In genomic region chr22:50252081-50253045, GRCh38 we compare ENCODE assay signal across 2 cellular contexts.
A peak's percentile ranks its signal among the peaks of the same experiment; 100 is the strongest.
TF ChIP-seq lines count a peak whose summit lies in the region.

No MANE protein-coding gene starts in this region.

TF ChIP-seq in HEK293, 187 proteins besides CTCF, POLR2A, EP300 and RAD21 (continues in another document):
- TF ChIP-seq ZNF777 (tag by site-specific recombination; IDR thresholded peaks at IDR 0.05; ENCODE audit: borderline replicate concordance) (no peak), ZBTB8A (tag by site-specific recombination; IDR thresholded peaks at IDR 0.05) (0 out of 2 replicates have a peak, but pooled peaks have one; percentile 32), ZBTB20 (tag by site-specific recombination; IDR thresholded peaks at IDR 0.05) (peak; percentile 29; the same call in 1 of the 2 replicates), ZNF132 (tag by site-specific recombination; IDR thresholded peaks at IDR 0.05; ENCODE audit: borderline replicate concordance) (no peak), HIC1 (tag by site-specific recombination; IDR thresholded peaks at IDR 0.05) (peak; percentile 66), PRDM10 (tag by site-specific recombination; IDR thresholded peaks at IDR 0.05) (peak; percentile 99), ZNF600 (tag by site-specific recombination; IDR thresholded peaks at IDR 0.05) (peak; percentile 45; the same call in 1 of the 2 replicates), KLF8 (tag by site-specific recombination; IDR thresholded peaks at IDR 0.05) (peak; percentile 48; the same call in 1 of the 2 replicates), TCF7L2 (IDR thresholded peaks at IDR 0.05; ENCODE audit: borderline replicate concordance, low read depth, low read length) (no peak), BCL11B (tag by site-specific recombination; IDR thresholded peaks at IDR 0.05; ENCODE audit: low read depth) (no peak), ZEB2 (tag by site-specific recombination; IDR thresholded peaks at IDR 0.05) (peak; percentile 61), PATZ1 (tag by site-specific recombination; IDR thresholded peaks at IDR 0.05) (0 out of 2 replicates have a peak, but pooled peaks have one; percentile 15), ZNF155 (tag by site-specific recombination; IDR thresholded peaks at IDR 0.05) (no peak), SP2 (tag by site-specific recombination; IDR thresholded peaks at IDR 0.05) (peak; percentile 29)
- TF ChIP-seq, protein P1, sequence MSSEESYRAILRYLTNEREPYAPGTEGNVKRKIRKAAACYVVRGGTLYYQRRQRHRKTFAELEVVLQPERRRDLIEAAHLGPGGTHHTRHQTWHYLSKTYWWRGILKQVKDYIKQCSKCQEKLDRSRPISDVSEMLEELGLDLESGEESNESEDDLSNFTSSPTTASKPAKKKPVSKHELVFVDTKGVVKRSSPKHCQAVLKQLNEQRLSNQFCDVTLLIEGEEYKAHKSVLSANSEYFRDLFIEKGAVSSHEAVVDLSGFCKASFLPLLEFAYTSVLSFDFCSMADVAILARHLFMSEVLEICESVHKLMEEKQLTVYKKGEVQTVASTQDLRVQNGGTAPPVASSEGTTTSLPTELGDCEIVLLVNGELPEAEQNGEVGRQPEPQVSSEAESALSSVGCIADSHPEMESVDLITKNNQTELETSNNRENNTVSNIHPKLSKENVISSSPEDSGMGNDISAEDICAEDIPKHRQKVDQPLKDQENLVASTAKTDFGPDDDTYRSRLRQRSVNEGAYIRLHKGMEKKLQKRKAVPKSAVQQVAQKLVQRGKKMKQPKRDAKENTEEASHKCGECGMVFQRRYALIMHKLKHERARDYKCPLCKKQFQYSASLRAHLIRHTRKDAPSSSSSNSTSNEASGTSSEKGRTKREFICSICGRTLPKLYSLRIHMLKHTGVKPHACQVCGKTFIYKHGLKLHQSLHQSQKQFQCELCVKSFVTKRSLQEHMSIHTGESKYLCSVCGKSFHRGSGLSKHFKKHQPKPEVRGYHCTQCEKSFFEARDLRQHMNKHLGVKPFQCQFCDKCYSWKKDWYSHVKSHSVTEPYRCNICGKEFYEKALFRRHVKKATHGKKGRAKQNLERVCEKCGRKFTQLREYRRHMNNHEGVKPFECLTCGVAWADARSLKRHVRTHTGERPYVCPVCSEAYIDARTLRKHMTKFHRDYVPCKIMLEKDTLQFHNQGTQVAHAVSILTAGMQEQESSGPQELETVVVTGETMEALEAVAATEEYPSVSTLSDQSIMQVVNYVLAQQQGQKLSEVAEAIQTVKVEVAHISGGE (tag by site-specific recombination; conservative IDR thresholded peaks at IDR 0.05; ENCODE audit: low read depth), result no peak

TF ChIP-seq in SK-N-SH, 30 proteins besides CTCF, POLR2A, EP300 and RAD21:
- TF ChIP-seq CHD2 (IDR thresholded peaks at IDR 0.05; ENCODE audit: low read length, partially characterized antibody), result no peak
- TF ChIP-seq TCF12 (IDR thresholded peaks at IDR 0.05), result no peak
- TF ChIP-seq SMC3 (IDR thresholded peaks at IDR 0.05; ENCODE audit: low read depth, low read length), result peak; percentile 79
